ENCODE assay signal across 27 cellular contexts in genomic region chr2:11962707-11963358, GRCh38.
DNase-seq lines count a peak whose midpoint lies in the region; ATAC-seq, FAIRE-seq and TF ChIP-seq lines count a peak whose summit lies in the region.
"Had no signal": no experiment of that assay in that cellular context is flagged by ENCODE, and none has a peak within 500 bp of the region (broad histone marks: within the 10 kb centered on the region; RNA-seq: fewer than 3 reads in every experiment).

No MANE protein-coding gene starts in this region.

- no peak for ATAC-seq in activated naive CD8-positive, alpha-beta T cell treated with anti-CD3 and anti-CD28 coated beads, Interleukin-2, amount 50 U/mL, for 24 hours
- ATAC-seq in effector memory CD8-positive, alpha-beta T cell (replicated peaks) = no peak
- ATAC-seq: GM12878; left lung; natural killer cell; sciatic nerve; stimulated activated memory B cell treated with anti-CD40 and anti-IgM and Interleukin-4, amounts not matched to agents 10 μg/mL and 1 μg/mL and 100 μg/mL, for 72 hours had no signal

- no peak for TF ChIP-seq POLR2A in transverse colon (IDR thresholded peaks at IDR 0.05)

- H3K36me3 Mint-ChIP-seq in activated naive CD8-positive, alpha-beta T cell treated with anti-CD3 and anti-CD28 coated beads, Interleukin-2, amount 50 U/mL, for 24 hours (ENCODE audit: low read depth) = no peaks in the 10 kb centered on the region
- no peaks in the 10 kb centered on the region for H3K36me3 Mint-ChIP-seq in activated naive CD8-positive, alpha-beta T cell treated with anti-CD3 and anti-CD28 coated beads for 36 hours
- no peaks in the 10 kb centered on the region for H3K36me3 Mint-ChIP-seq in effector memory CD8-positive, alpha-beta T cell (ENCODE audit: insufficient read depth)
- no peaks in the 10 kb centered on the region for H3K36me3 Mint-ChIP-seq in type B pancreatic cell
- H3K36me3 Mint-ChIP-seq: CD4-positive, alpha-beta memory T cell; stimulated activated memory B cell treated with anti-CD40 and anti-IgM and Interleukin-4, amounts not matched to agents 10 μg/mL and 1 μg/mL and 100 μg/mL, for 72 hours had no signal

- H3K27me3 Mint-ChIP-seq in activated naive CD8-positive, alpha-beta T cell treated with anti-CD3 and anti-CD28 coated beads, Interleukin-2, amount 50 U/mL, for 24 hours = no peaks in the 10 kb centered on the region
- H3K27me3 Mint-ChIP-seq in activated naive CD8-positive, alpha-beta T cell treated with anti-CD3 and anti-CD28 coated beads for 36 hours = no peaks in the 10 kb centered on the region
- H3K27me3 Mint-ChIP-seq in effector memory CD8-positive, alpha-beta T cell = peaks cover 0 to 10% of the 10 kb centered on the region in 2 donors
- H3K27me3 Mint-ChIP-seq in type B pancreatic cell = no peaks in the 10 kb centered on the region
- H3K27me3 Mint-ChIP-seq: CD4-positive, alpha-beta memory T cell; stimulated activated memory B cell treated with anti-CD40 and anti-IgM and Interleukin-4, amounts not matched to agents 10 μg/mL and 1 μg/mL and 100 μg/mL, for 72 hours had no signal

- peak overlapping the region in 3 of 4 donors; percentile 18 to 42 (median 26) for H3K27ac ChIP-seq in transverse colon
- H3K27ac ChIP-seq: brain microvascular endothelial cell, epithelial cell of prostate, KMS-11, left lung had no signal

- no peaks in the 10 kb centered on the region for H3K27me3 ChIP-seq in transverse colon
- H3K27me3 ChIP-seq: brain microvascular endothelial cell, left lung had no signal

- H3K4me1 ChIP-seq in transverse colon = no peaks in the 10 kb centered on the region
- H3K4me1 ChIP-seq: left lung had no signal

- H3K27ac Mint-ChIP-seq in activated naive CD8-positive, alpha-beta T cell treated with anti-CD3 and anti-CD28 coated beads, Interleukin-2, amount 50 U/mL, for 24 hours = peak overlapping the region; percentile 24
- no peak overlapping the region for H3K27ac Mint-ChIP-seq in activated naive CD8-positive, alpha-beta T cell treated with anti-CD3 and anti-CD28 coated beads for 36 hours
- H3K27ac Mint-ChIP-seq in effector memory CD8-positive, alpha-beta T cell = no peak overlapping the region
- no peak overlapping the region for H3K27ac Mint-ChIP-seq in type B pancreatic cell
- H3K27ac Mint-ChIP-seq: CD4-positive, alpha-beta memory T cell; natural killer cell; stimulated activated memory B cell treated with anti-CD40 and anti-IgM and Interleukin-4, amounts not matched to agents 10 μg/mL and 1 μg/mL and 100 μg/mL, for 72 hours had no signal

- no peak for TF ChIP-seq EP300 in transverse colon (IDR thresholded peaks at IDR 0.05; ENCODE audit: low read depth)

- in situ Hi-C loops in transverse colon (cut with MboI; ENCODE audit: low pct_ligation_motif_present in 1 of 4, low pct_unique_long_range_greater_than_20kb in 1 of 4, low sequenced_read_pairs in 3 of 4) = no loop called here

- no peaks in the 10 kb centered on the region for H3K9me3 ChIP-seq in transverse colon
- H3K9me3 ChIP-seq: left lung had no signal

- H3K4me3 Mint-ChIP-seq in activated naive CD8-positive, alpha-beta T cell treated with anti-CD3 and anti-CD28 coated beads, Interleukin-2, amount 50 U/mL, for 24 hours = no peak overlapping the region
- no peak overlapping the region for H3K4me3 Mint-ChIP-seq in activated naive CD8-positive, alpha-beta T cell treated with anti-CD3 and anti-CD28 coated beads for 36 hours
- H3K4me3 Mint-ChIP-seq in effector memory CD8-positive, alpha-beta T cell = no peak overlapping the region
- H3K4me3 Mint-ChIP-seq in type B pancreatic cell = no peak overlapping the region
- H3K4me3 Mint-ChIP-seq: CD4-positive, alpha-beta memory T cell; natural killer cell; stimulated activated memory B cell treated with anti-CD40 and anti-IgM and Interleukin-4, amounts not matched to agents 10 μg/mL and 1 μg/mL and 100 μg/mL, for 72 hours had no signal

- DNase-seq in activated naive CD8-positive, alpha-beta T cell treated with anti-CD3 and anti-CD28 coated beads, Interleukin-2, amount 50 U/mL, for 24 hours = no peak
- no peak for DNase-seq in activated naive CD8-positive, alpha-beta T cell treated with anti-CD3 and anti-CD28 coated beads for 36 hours
- DNase-seq in left kidney (ENCODE audit: low read depth, low spot score) = peak; percentile 94
- DNase-seq in transverse colon = no peak
- no peak for DNase-seq in effector memory CD8-positive, alpha-beta T cell
- no peak for DNase-seq in anterior cingulate cortex (lab: John Stamatoyannopoulos, UW)
- no peak for DNase-seq in type B pancreatic cell (ENCODE audit: extremely low spot score, unreplicated experiment)
- DNase-seq: activated CD4-positive, alpha-beta T cell treated with anti-CD3 and anti-CD28 coated beads for 4 hours; activated CD8-positive, alpha-beta memory T cell treated with anti-CD3 and anti-CD28 coated beads for 24 hours; activated T-cell treated with anti-CD3 and anti-CD28 coated beads, Interleukin-2, amount 50 U/mL, for 1 hour; brain microvascular endothelial cell; CD4-positive, alpha-beta memory T cell; left lung; midbrain; natural killer cell; NCI-H1417 treated with DMSO at 0.1 percent for 48 hours; NCI-H2081; NCI-H774; SIG-M5; stimulated activated CD4-positive, alpha-beta T cell treated with anti-CD3 and anti-CD28 coated beads, Interleukin-4, amount 100 ng/mL, for 4 hours; substantia nigra had no signal

- no peak overlapping the region for H3K4me3 ChIP-seq in transverse colon
- H3K4me3 ChIP-seq: GM12878, left lung had no signal

- no peaks in the 10 kb centered on the region for H3K36me3 ChIP-seq in transverse colon
- H3K36me3 ChIP-seq: brain microvascular endothelial cell, left lung had no signal

- intact Hi-C loops in transverse colon (cut with DNase I; ENCODE audit: low total_unique reads) = no loop called here

- peak; percentile 94 for FAIRE-seq in endometrium (lab: Jason Lieb, UNC)
- FAIRE-seq: GM12878 had no signal

- TF ChIP-seq CTCF in transverse colon (IDR thresholded peaks at IDR 0.05) (no peak), type B pancreatic cell (conservative IDR thresholded peaks at IDR 0.05) (no peak)

- H3K4me1 Mint-ChIP-seq in activated naive CD8-positive, alpha-beta T cell treated with anti-CD3 and anti-CD28 coated beads, Interleukin-2, amount 50 U/mL, for 24 hours = no peaks in the 10 kb centered on the region
- no peaks in the 10 kb centered on the region for H3K4me1 Mint-ChIP-seq in activated naive CD8-positive, alpha-beta T cell treated with anti-CD3 and anti-CD28 coated beads for 36 hours
- H3K4me1 Mint-ChIP-seq in effector memory CD8-positive, alpha-beta T cell (ENCODE audit: low read depth in 2 of 2) = peaks cover 0 to 3% of the 10 kb centered on the region in 2 donors
- no peaks in the 10 kb centered on the region for H3K4me1 Mint-ChIP-seq in type B pancreatic cell (ENCODE audit: unreplicated experiment)
- H3K4me1 Mint-ChIP-seq: natural killer cell had no signal

- 57 to 64% methylated on average over 10 of the region's 10 CpGs for WGBS in transverse colon (ENCODE audit: low coverage in 1 of 2), 2 donors

- H3K9me3 Mint-ChIP-seq in activated naive CD8-positive, alpha-beta T cell treated with anti-CD3 and anti-CD28 coated beads, Interleukin-2, amount 50 U/mL, for 24 hours = no peaks in the 10 kb centered on the region
- H3K9me3 Mint-ChIP-seq in activated naive CD8-positive, alpha-beta T cell treated with anti-CD3 and anti-CD28 coated beads for 36 hours = no peaks in the 10 kb centered on the region
- H3K9me3 Mint-ChIP-seq in effector memory CD8-positive, alpha-beta T cell = no peaks in the 10 kb centered on the region
- no peaks in the 10 kb centered on the region for H3K9me3 Mint-ChIP-seq in type B pancreatic cell
- H3K9me3 Mint-ChIP-seq: CD4-positive, alpha-beta memory T cell; natural killer cell; stimulated activated memory B cell treated with anti-CD40 and anti-IgM and Interleukin-4, amounts not matched to agents 10 μg/mL and 1 μg/mL and 100 μg/mL, for 72 hours had no signal
